Comparison of ENCODE assay signal across 1 cellular context in genomic region chr1:54199765-54200518, GRCh38.
TF ChIP-seq lines count a peak whose summit lies in the region.

Gene CYB5RL, minus strand, starts transcription at chr1:54200030. Its CDS starts 4,414 bp downstream, at chr1:54195616.
Gene MRPL37, plus strand, starts transcription at chr1:54200167. Its CDS starts 77 bp downstream, at chr1:54200244.

TF ChIP-seq in HepG2, 621 proteins besides CTCF, POLR2A, EP300 and RAD21 (continued from another document and continues in another):
- TF ChIP-seq ZNF574 (CRISPR knock-in tag; IDR thresholded peaks at IDR 0.05): peak; percentile 70
- TF ChIP-seq MIER3 (CRISPR knock-in tag; IDR thresholded peaks at IDR 0.05; ENCODE audit: borderline replicate concordance): no peak
- TF ChIP-seq SRF (IDR thresholded peaks at IDR 0.05; ENCODE audit: low read depth, low read length): no peak
- no peak for TF ChIP-seq SIX4 (CRISPR knock-in tag; IDR thresholded peaks at IDR 0.05)
- no peak for TF ChIP-seq IRF2 (CRISPR knock-in tag; IDR thresholded peaks at IDR 0.05)
- TF ChIP-seq ZNF788 (CRISPR knock-in tag; IDR thresholded peaks at IDR 0.05; ENCODE audit: borderline replicate concordance): peak; percentile 45
- TF ChIP-seq, protein P1, sequence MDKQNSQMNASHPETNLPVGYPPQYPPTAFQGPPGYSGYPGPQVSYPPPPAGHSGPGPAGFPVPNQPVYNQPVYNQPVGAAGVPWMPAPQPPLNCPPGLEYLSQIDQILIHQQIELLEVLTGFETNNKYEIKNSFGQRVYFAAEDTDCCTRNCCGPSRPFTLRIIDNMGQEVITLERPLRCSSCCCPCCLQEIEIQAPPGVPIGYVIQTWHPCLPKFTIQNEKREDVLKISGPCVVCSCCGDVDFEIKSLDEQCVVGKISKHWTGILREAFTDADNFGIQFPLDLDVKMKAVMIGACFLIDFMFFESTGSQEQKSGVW (CRISPR knock-in tag; IDR thresholded peaks at IDR 0.05; ENCODE audit: borderline replicate concordance): no peak
- TF ChIP-seq CHD2 (IDR thresholded peaks at IDR 0.05; ENCODE audit: low read depth, low read length): peak; percentile 30; the same call in 1 of the 2 replicates
- no peak for TF ChIP-seq ZNF296 (CRISPR knock-in tag; conservative IDR thresholded peaks at IDR 0.05)
- peak; percentile 59; the same call in 1 of the 2 replicates for TF ChIP-seq MXD3 (CRISPR knock-in tag; IDR thresholded peaks at IDR 0.05)
- TF ChIP-seq ZSCAN20 (CRISPR knock-in tag; IDR thresholded peaks at IDR 0.05; ENCODE audit: borderline replicate concordance): no peak
- TF ChIP-seq ARHGAP35 (CRISPR knock-in tag; IDR thresholded peaks at IDR 0.05; ENCODE audit: borderline replicate concordance): no peak
- TF ChIP-seq ZBTB37 (CRISPR knock-in tag; IDR thresholded peaks at IDR 0.05): no peak
- TF ChIP-seq THYN1 (CRISPR knock-in tag; IDR thresholded peaks at IDR 0.05; ENCODE audit: borderline replicate concordance, low read depth): no peak
- no peak for TF ChIP-seq HNF1A (IDR thresholded peaks at IDR 0.05; ENCODE audit: low read depth)
- TF ChIP-seq HNF1A (CRISPR knock-in tag; IDR thresholded peaks at IDR 0.05; ENCODE audit: borderline replicate concordance): peak; percentile 21; the same call in 1 of the 2 replicates
- TF ChIP-seq CHCHD3 (CRISPR knock-in tag; IDR thresholded peaks at IDR 0.05): 0 out of 2 replicates have a peak, but pooled peaks have one; percentile 23
- peak; percentile 83; the same call in 1 of the 2 replicates for TF ChIP-seq ZFP91 (CRISPR knock-in tag; IDR thresholded peaks at IDR 0.05; ENCODE audit: borderline replicate concordance)
- no peak for TF ChIP-seq TCF7L2 (IDR thresholded peaks at IDR 0.05; ENCODE audit: low read depth, low read length)
- TF ChIP-seq, protein P2, sequence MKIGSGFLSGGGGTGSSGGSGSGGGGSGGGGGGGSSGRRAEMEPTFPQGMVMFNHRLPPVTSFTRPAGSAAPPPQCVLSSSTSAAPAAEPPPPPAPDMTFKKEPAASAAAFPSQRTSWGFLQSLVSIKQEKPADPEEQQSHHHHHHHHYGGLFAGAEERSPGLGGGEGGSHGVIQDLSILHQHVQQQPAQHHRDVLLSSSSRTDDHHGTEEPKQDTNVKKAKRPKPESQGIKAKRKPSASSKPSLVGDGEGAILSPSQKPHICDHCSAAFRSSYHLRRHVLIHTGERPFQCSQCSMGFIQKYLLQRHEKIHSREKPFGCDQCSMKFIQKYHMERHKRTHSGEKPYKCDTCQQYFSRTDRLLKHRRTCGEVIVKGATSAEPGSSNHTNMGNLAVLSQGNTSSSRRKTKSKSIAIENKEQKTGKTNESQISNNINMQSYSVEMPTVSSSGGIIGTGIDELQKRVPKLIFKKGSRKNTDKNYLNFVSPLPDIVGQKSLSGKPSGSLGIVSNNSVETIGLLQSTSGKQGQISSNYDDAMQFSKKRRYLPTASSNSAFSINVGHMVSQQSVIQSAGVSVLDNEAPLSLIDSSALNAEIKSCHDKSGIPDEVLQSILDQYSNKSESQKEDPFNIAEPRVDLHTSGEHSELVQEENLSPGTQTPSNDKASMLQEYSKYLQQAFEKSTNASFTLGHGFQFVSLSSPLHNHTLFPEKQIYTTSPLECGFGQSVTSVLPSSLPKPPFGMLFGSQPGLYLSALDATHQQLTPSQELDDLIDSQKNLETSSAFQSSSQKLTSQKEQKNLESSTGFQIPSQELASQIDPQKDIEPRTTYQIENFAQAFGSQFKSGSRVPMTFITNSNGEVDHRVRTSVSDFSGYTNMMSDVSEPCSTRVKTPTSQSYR (CRISPR knock-in tag; IDR thresholded peaks at IDR 0.05; ENCODE audit: borderline replicate concordance): no peak
- peak; percentile 15; the same call in 1 of the 2 replicates for TF ChIP-seq ZNF792 (CRISPR knock-in tag; IDR thresholded peaks at IDR 0.05)
- peak; percentile 74; the same call in 1 of the 2 replicates for TF ChIP-seq HOXA5 (CRISPR knock-in tag; IDR thresholded peaks at IDR 0.05)
- peak; percentile 80 for TF ChIP-seq UBTF (CRISPR knock-in tag; IDR thresholded peaks at IDR 0.05)
- TF ChIP-seq KDM2A (CRISPR knock-in tag; IDR thresholded peaks at IDR 0.05; ENCODE audit: borderline replicate concordance, low read depth): no peak; the same call in 1 of the 2 replicates
- TF ChIP-seq NFE2L1 (CRISPR knock-in tag; IDR thresholded peaks at IDR 0.05; ENCODE audit: borderline replicate concordance): no peak
- TF ChIP-seq ZBTB10 (CRISPR knock-in tag; IDR thresholded peaks at IDR 0.05; ENCODE audit: borderline replicate concordance): no peak
- TF ChIP-seq ETV5 (CRISPR knock-in tag; IDR thresholded peaks at IDR 0.05; ENCODE audit: borderline replicate concordance): no peak
- no peak for TF ChIP-seq NBN (conservative IDR thresholded peaks at IDR 0.05)
- TF ChIP-seq, protein P3, sequence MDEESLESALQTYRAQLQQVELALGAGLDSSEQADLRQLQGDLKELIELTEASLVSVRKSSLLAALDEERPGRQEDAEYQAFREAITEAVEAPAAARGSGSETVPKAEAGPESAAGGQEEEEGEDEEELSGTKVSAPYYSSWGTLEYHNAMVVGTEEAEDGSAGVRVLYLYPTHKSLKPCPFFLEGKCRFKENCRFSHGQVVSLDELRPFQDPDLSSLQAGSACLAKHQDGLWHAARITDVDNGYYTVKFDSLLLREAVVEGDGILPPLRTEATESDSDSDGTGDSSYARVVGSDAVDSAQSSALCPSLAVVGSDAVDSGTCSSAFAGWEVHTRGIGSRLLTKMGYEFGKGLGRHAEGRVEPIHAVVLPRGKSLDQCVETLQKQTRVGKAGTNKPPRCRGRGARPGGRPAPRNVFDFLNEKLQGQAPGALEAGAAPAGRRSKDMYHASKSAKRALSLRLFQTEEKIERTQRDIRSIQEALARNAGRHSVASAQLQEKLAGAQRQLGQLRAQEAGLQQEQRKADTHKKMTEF (CRISPR knock-in tag; IDR thresholded peaks at IDR 0.05): peak; percentile 73
